In the genomic region with DNA sequence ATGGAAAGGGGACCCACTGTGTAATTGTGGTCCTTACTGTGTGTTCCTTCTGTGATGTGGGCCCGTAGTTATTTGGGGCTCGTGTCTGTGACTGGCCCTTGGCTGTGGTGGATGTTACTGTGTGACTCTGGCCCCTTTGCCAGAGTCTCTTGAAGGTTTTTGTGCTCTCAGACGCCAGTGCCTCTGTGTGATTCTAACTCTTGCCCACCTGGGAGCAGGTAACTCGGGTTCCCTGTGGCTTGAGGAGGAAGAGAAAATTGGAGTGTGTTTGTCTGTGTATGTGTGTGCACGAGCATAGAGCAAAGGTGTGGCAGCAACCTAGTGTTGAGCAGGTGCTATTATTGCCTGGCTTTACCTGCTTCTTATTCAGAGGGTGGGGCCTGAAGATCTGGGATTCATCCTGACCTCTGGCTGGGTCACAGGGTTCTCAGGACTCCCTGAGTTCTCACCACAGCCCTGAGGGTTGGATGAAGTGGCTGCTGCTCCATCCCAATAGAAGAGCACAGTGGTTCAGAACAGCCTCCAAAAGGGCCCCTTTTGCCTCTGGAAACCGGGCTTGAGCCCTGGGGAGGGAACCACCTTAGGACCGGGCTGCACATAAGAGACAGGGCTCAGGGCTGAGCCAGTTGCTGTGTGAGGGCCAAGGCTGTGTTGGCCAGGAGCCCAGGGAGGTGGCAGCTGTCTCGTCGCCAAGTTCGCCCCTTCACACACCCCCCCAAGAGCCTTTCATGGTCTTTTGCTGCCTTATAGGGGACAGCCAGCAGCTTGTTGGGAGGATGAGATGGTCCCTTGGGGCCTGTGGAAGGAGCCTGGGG, we compare ENCODE assay signal across 8 cellular contexts. TPM values are rescaled to one million over a fixed set of nuclear protein-coding genes. Genes with fewer than 3 reads are reported as not detected.
A peak's percentile ranks its signal among the peaks of the same experiment; 100 is the strongest.
DNase-seq lines count a peak whose midpoint lies in the region; ATAC-seq and TF ChIP-seq lines count a peak whose summit lies in the region.

No MANE protein-coding gene starts in this region.

- CTCF ChIA-PET in HCT116 (lab: Charles Lee), result no interaction called here

- no peaks in the 10 kb centered on the region for H3K27me3 Mint-ChIP-seq in activated naive CD8-positive, alpha-beta T cell treated with anti-CD3 and anti-CD28 coated beads, Interleukin-2, amount 10 ng/mL, durations not matched to agents 7 days and 5 days

- peak overlapping the region; percentile 95 for H3K4me3 Mint-ChIP-seq in activated naive CD8-positive, alpha-beta T cell treated with anti-CD3 and anti-CD28 coated beads, Interleukin-2, amount 10 ng/mL, durations not matched to agents 7 days and 5 days

- no peak for TF ChIP-seq POLR2A in HCT116 (IDR thresholded peaks at IDR 0.05; ENCODE audit: borderline replicate concordance, extremely low read depth, insufficient read depth, insufficient read length)
- TF ChIP-seq POLR2A in tibial nerve (IDR thresholded peaks at IDR 0.05), result no peak

- no peak for DNase-seq in HCT116 (ENCODE audit: low read depth, low spot score)
- no peak for DNase-seq in activated naive CD8-positive, alpha-beta T cell treated with anti-CD3 and anti-CD28 coated beads, Interleukin-2, amount 10 ng/mL, durations not matched to agents 7 days and 5 days
- DNase-seq in tibial nerve (ENCODE audit: low spot score in 2 of 2), result no peak
- no peak for DNase-seq in retina
- DNase-seq in KG1 (lab: John Stamatoyannopoulos, UW), result no peak

- no peaks in the 10 kb centered on the region for H3K9me2 ChIP-seq in HCT116 (ENCODE audit: insufficient read depth)

- peaks cover 16% of the 10 kb centered on the region for H3K4me1 Mint-ChIP-seq in activated naive CD8-positive, alpha-beta T cell treated with anti-CD3 and anti-CD28 coated beads, Interleukin-2, amount 10 ng/mL, durations not matched to agents 7 days and 5 days

- intact Hi-C loops in HCT116 (cut with micrococcal nuclease), result no loop called here

- no peaks in the 10 kb centered on the region for H4K20me1 ChIP-seq in HCT116 (ENCODE audit: insufficient read depth)

- H2AFZ ChIP-seq in HCT116 (ENCODE audit: low read depth, low read length, poor library complexity, severe bottlenecking), result no peak overlapping the region

- peak overlapping the region; percentile 92 for H3K27ac ChIP-seq in 22Rv1
- no peak overlapping the region; the same call in 1 of the 2 replicates for H3K27ac ChIP-seq in HCT116 (ENCODE audit: low read depth, low read length)
- peak overlapping the region; percentile 78 to 88 for H3K27ac ChIP-seq in liver (ENCODE audit: low read depth in 1 of 2, low read length in 2 of 2)
- H3K27ac ChIP-seq in tibial nerve, result peak overlapping the region; percentile 66 to 98 (median 95)

- ATAC-seq in HCT116 (no peak), HG03139 (IDR thresholded peaks at IDR 0.05; ENCODE audit: unreplicated experiment) (no peak)
- ATAC-seq in activated naive CD8-positive, alpha-beta T cell treated with anti-CD3 and anti-CD28 coated beads, Interleukin-2, amount 10 ng/mL, durations not matched to agents 7 days and 5 days (ENCODE audit: low read depth), result no peak

- H3K27me3 ChIP-seq in HCT116 (ENCODE audit: insufficient read depth, low read length) (no peaks in the 10 kb centered on the region), liver (ENCODE audit: control insufficient read depth in 4 of 4, insufficient read depth in 4 of 4, low read length in 3 of 4) (no peaks in the 10 kb centered on the region), tibial nerve (no peaks in the 10 kb centered on the region)

- H3K4me2 ChIP-seq in HCT116 (ENCODE audit: low read length), result peak overlapping the region; percentile 89

- TF ChIP-seq EP300 in tibial nerve (IDR thresholded peaks at IDR 0.05), result no peak

- H3K27ac Mint-ChIP-seq in activated naive CD8-positive, alpha-beta T cell treated with anti-CD3 and anti-CD28 coated beads, Interleukin-2, amount 10 ng/mL, durations not matched to agents 7 days and 5 days, result peak overlapping the region; percentile 99

- 6% methylated on average over 10 of the region's 10 CpGs for WGBS in liver
- WGBS in tibial nerve, 2 donors, result 13 to 38% methylated on average over 6 to 8 of the region's 10 CpGs

- TF ChIP-seq RAD21 in HCT116 (IDR thresholded peaks at IDR 0.05; ENCODE audit: low read depth), result no peak
- TF ChIP-seq RAD21 in liver (IDR thresholded peaks at IDR 0.05), result no peak

- no TSS peak for BruUV-seq in HCT116 (replicated peaks; lab: Mats Ljungman, UMichigan)

- H3K4me3 ChIP-seq in HCT116 (replicated peaks in 1 of 2; ENCODE audit: low read depth in 1 of 2, low read length in 2 of 2) (peak overlapping the region; percentile 65 to 77), liver (ENCODE audit: low read depth in 1 of 3, low read length in 3 of 3) (peak overlapping the region; percentile 74 to 84 (median 75)), tibial nerve (peak overlapping the region; percentile 53 to 78 (median 58))

- H3K9me3 Mint-ChIP-seq in activated naive CD8-positive, alpha-beta T cell treated with anti-CD3 and anti-CD28 coated beads, Interleukin-2, amount 10 ng/mL, durations not matched to agents 7 days and 5 days, result no peaks in the 10 kb centered on the region

- POLR2A ChIA-PET in HCT116 (lab: Charles Lee), result no interaction called here
- POLR2A ChIA-PET in activated naive CD8-positive, alpha-beta T cell treated with anti-CD3 and anti-CD28 coated beads, Interleukin-2, amount 10 ng/mL, durations not matched to agents 7 days and 5 days (lab: Charles Lee), result no interaction called here

- H3K9ac ChIP-seq in HCT116 (ENCODE audit: low read length) (peak overlapping the region; percentile 84), liver (ENCODE audit: low read depth in 1 of 2, low read length in 2 of 2) (peak overlapping the region in 1 of 2 donors; percentile 68)

- RAD21 ChIA-PET in HCT116 (lab: Charles Lee; ENCODE audit: low non-redundant PET in 1 of 2, low total read pairs in 2 of 2, uncharacterized antibody in 2 of 2, unreplicated experiment in 2 of 2), result no interaction called here

- peaks cover 26% of the 10 kb centered on the region for H3K36me3 Mint-ChIP-seq in activated naive CD8-positive, alpha-beta T cell treated with anti-CD3 and anti-CD28 coated beads, Interleukin-2, amount 10 ng/mL, durations not matched to agents 7 days and 5 days

- H3K9me3 ChIP-seq in HCT116 (ENCODE audit: control insufficient read depth in 1 of 2, insufficient read depth in 1 of 2, low read depth in 1 of 2, low read length in 2 of 2) (no peaks in the 10 kb centered on the region), liver (ENCODE audit: control insufficient read depth in 4 of 4, low read length in 3 of 4) (no peaks in the 10 kb centered on the region), tibial nerve (no peaks in the 10 kb centered on the region)

- TF ChIP-seq CTCF in 22Rv1 (IDR thresholded peaks at IDR 0.05), result no peak
- no peak for TF ChIP-seq CTCF in HCT116 (IDR thresholded peaks at IDR 0.05 in 2 of 3, conservative IDR thresholded peaks at IDR 0.05 in 1 of 3; ENCODE audit: borderline replicate concordance in 1 of 3, insufficient read depth in 1 of 3, low read depth in 2 of 3, low read length in 2 of 3)
- no peak for TF ChIP-seq CTCF in liver (IDR thresholded peaks at IDR 0.05; ENCODE audit: low read depth, low read length, missing input control)
- TF ChIP-seq CTCF in tibial nerve (IDR thresholded peaks at IDR 0.05), result no peak

- H3K36me3 ChIP-seq in HCT116 (ENCODE audit: control insufficient read depth in 1 of 2, insufficient read depth in 2 of 2, low read length in 2 of 2), result no peaks in the 10 kb centered on the region; a peak in 2 of 4 replicates
- H3K36me3 ChIP-seq in liver (ENCODE audit: control insufficient read depth in 4 of 4, insufficient read depth in 3 of 4, low read depth in 1 of 4, low read length in 3 of 4), result peaks cover 0 to 5% (median 2%) of the 10 kb centered on the region in 4 donors
- H3K36me3 ChIP-seq in tibial nerve, result peaks cover 0 to 13% (median 0%) of the 10 kb centered on the region in 3 donors

- H3K79me2 ChIP-seq in HCT116 (ENCODE audit: insufficient read depth, low read length), result peaks cover 72% of the 10 kb centered on the region

- peaks cover 0 to 13% of the 10 kb centered on the region in 2 experiments; a peak in 2 of 4 replicates for H3K4me1 ChIP-seq in HCT116 (ENCODE audit: control insufficient read depth in 1 of 2, insufficient read depth in 2 of 2, low read length in 2 of 2)
- H3K4me1 ChIP-seq in liver (ENCODE audit: control insufficient read depth in 4 of 4, insufficient read depth in 4 of 4, low read length in 3 of 4), result peaks cover 6 to 24% (median 19%) of the 10 kb centered on the region in 4 donors
- H3K4me1 ChIP-seq in tibial nerve, result peaks cover 0 to 26% (median 6%) of the 10 kb centered on the region in 4 donors

TF ChIP-seq in HCT116, 20 proteins besides CTCF, POLR2A, EP300 and RAD21 (continues in another document):
- TF ChIP-seq, protein P1, sequence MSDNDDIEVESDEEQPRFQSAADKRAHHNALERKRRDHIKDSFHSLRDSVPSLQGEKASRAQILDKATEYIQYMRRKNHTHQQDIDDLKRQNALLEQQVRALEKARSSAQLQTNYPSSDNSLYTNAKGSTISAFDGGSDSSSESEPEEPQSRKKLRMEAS (IDR thresholded peaks at IDR 0.05), result no peak
- no peak for TF ChIP-seq CBX3 (IDR thresholded peaks at IDR 0.05; ENCODE audit: low read depth)
- TF ChIP-seq ZFX (IDR thresholded peaks at IDR 0.05), result no peak

RNA-seq across cellular contexts. Expression of a gene that starts 1.3 kb away (rescaled TPM):
- total RNA-seq in HCT116 (2021; ENCODE audit: unreplicated experiment) (56.9 TPM), liver (10 to 100 TPM; 19.9 to 26.6 TPM), tibial nerve (10 to 100 TPM; 27.3 to 46.2 (median 33.7) TPM)
- polyA plus RNA-seq in HCT116 (2012), result 67.3 and 69.3 TPM in 2 replicates
- total RNA-seq in activated naive CD8-positive, alpha-beta T cell treated with anti-CD3 and anti-CD28 coated beads, Interleukin-2, amount 10 ng/mL, durations not matched to agents 7 days and 5 days, result 10 to 100 TPM; 59.9 to 61.2 TPM
- 10 to 100 TPM in 1 of 2 donors, 1 to 10 TPM in 1; 8.2 to 15.0 TPM for polyA plus RNA-seq in liver

RNA-seq across cellular contexts. Expression of a gene that starts 1.8 kb away (rescaled TPM):
- total RNA-seq in HCT116 (2021; ENCODE audit: unreplicated experiment) (78.9 TPM), liver (10 to 100 TPM; 23.6 to 54.6 TPM), tibial nerve (10 to 100 TPM; 45.4 to 78.1 (median 60.5) TPM)
- 116 and 123 TPM in 2 replicates for polyA plus RNA-seq in HCT116 (2012)
- total RNA-seq in activated naive CD8-positive, alpha-beta T cell treated with anti-CD3 and anti-CD28 coated beads, Interleukin-2, amount 10 ng/mL, durations not matched to agents 7 days and 5 days, result 10 to 100 TPM; 71.7 to 78.7 TPM
- polyA plus RNA-seq in liver, result 100 to 1,000 TPM in 1 of 2 donors, 10 to 100 TPM in 1; 78.4 to 127 TPM

RNA-seq across cellular contexts. Expression of a gene that starts 47.3 kb away (rescaled TPM):
- total RNA-seq in HCT116 (2021; ENCODE audit: unreplicated experiment) (275 TPM), liver (10 to 100 TPM; 59.6 to 85.4 TPM), tibial nerve (100 to 1,000 TPM; 124 to 168 (median 144) TPM)
- 267 and 276 TPM in 2 replicates for polyA plus RNA-seq in HCT116 (2012)
- total RNA-seq in activated naive CD8-positive, alpha-beta T cell treated with anti-CD3 and anti-CD28 coated beads, Interleukin-2, amount 10 ng/mL, durations not matched to agents 7 days and 5 days, result 100 to 1,000 TPM; 149 to 155 TPM
- polyA plus RNA-seq in liver, result 10 to 100 TPM; 39.8 to 77.7 TPM
